Comparison of ENCODE assay signal across 1 cellular context in the genomic region with DNA sequence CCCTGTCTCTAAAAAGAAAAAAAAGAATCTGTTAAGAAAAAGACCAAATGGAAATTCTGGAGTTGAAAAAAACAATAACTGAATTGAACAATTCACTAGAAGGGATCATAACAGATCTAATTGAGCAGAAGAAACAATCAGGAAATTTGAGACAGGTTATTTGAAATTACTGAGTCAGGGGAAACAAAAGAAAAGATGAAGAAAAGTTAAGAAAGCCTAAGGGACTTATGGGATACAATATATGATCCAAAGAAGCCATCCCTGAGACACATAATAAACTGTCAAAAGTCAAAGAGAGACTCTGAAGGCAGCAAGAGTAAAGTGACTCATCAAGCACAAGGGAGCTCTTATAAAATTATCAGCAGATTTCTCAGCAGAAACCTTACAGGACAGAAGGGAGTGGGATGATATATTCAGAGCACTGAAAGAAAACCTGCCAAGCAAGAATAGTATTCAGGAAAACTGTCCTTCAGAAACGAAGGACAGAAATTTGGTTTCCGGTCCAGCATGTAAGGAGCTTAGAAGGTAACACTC.
TF ChIP-seq lines count a peak whose summit lies in the region.

No MANE protein-coding gene starts in this region.

TF ChIP-seq in GM23338, 12 proteins besides CTCF, POLR2A, EP300 and RAD21 (continued from another document):
- TF ChIP-seq, protein P1, sequence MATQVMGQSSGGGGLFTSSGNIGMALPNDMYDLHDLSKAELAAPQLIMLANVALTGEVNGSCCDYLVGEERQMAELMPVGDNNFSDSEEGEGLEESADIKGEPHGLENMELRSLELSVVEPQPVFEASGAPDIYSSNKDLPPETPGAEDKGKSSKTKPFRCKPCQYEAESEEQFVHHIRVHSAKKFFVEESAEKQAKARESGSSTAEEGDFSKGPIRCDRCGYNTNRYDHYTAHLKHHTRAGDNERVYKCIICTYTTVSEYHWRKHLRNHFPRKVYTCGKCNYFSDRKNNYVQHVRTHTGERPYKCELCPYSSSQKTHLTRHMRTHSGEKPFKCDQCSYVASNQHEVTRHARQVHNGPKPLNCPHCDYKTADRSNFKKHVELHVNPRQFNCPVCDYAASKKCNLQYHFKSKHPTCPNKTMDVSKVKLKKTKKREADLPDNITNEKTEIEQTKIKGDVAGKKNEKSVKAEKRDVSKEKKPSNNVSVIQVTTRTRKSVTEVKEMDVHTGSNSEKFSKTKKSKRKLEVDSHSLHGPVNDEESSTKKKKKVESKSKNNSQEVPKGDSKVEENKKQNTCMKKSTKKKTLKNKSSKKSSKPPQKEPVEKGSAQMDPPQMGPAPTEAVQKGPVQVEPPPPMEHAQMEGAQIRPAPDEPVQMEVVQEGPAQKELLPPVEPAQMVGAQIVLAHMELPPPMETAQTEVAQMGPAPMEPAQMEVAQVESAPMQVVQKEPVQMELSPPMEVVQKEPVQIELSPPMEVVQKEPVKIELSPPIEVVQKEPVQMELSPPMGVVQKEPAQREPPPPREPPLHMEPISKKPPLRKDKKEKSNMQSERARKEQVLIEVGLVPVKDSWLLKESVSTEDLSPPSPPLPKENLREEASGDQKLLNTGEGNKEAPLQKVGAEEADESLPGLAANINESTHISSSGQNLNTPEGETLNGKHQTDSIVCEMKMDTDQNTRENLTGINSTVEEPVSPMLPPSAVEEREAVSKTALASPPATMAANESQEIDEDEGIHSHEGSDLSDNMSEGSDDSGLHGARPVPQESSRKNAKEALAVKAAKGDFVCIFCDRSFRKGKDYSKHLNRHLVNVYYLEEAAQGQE (IDR thresholded peaks at IDR 0.05; ENCODE audit: unreplicated experiment): no peak
- no peak for TF ChIP-seq CREB1 (CRISPR knock-in tag; IDR thresholded peaks at IDR 0.05; ENCODE audit: low read depth)
- TF ChIP-seq NANOG (IDR thresholded peaks at IDR 0.05; ENCODE audit: borderline replicate concordance): no peak
- no peak for TF ChIP-seq EZH2phosphoT487 (IDR thresholded peaks at IDR 0.05; ENCODE audit: unreplicated experiment)
- TF ChIP-seq EZH2 (IDR thresholded peaks at IDR 0.05; ENCODE audit: low read depth, unreplicated experiment): no peak
- TF ChIP-seq ZNF114 (CRISPR knock-in tag; IDR thresholded peaks at IDR 0.05): no peak
- no peak for TF ChIP-seq STAT1 (IDR thresholded peaks at IDR 0.05; ENCODE audit: unreplicated experiment)
